In genomic region chr4:127930175-127930574, GRCh38 we compare ENCODE assay signal across 23 cellular contexts. TPM values are rescaled to one million over a fixed set of nuclear protein-coding genes. Genes with fewer than 3 reads are reported as not detected.
DNase-seq lines count a peak whose midpoint lies in the region; ATAC-seq, FAIRE-seq and TF ChIP-seq lines count a peak whose summit lies in the region.
"Had no signal": no experiment of that assay in that cellular context is flagged by ENCODE, and none has a peak within 500 bp of the region (broad histone marks: within the 10 kb centered on the region; RNA-seq: fewer than 3 reads in every experiment).

No MANE protein-coding gene starts in this region.

- no peak overlapping the region for H3K4me3 Mint-ChIP-seq in progenitor cell of endocrine pancreas (ENCODE audit: low read depth)
- H3K4me3 Mint-ChIP-seq: B cell; CD4-positive, alpha-beta T cell; CD8-positive, alpha-beta T cell had no signal

- no peak overlapping the region for H3K4me3 ChIP-seq in K562
- H3K4me3 ChIP-seq: A549; BLaER1 treated with 17β-estradiol and CSF1 and Interleukin-3, amounts not matched to agents 10 nM and 100 nM; GM12878 had no signal

- H4K20me1 ChIP-seq in K562 (replicated peaks; ENCODE audit: control insufficient read depth, insufficient read depth, low read length) = no peaks in the 10 kb centered on the region
- H4K20me1 ChIP-seq: BLaER1 treated with 17β-estradiol and CSF1 and Interleukin-3, amounts not matched to agents 10 nM and 100 nM had no signal

- BruUV-seq in K562 (replicated peaks; lab: Mats Ljungman, UMichigan) = no TSS peak

- H3K4me1 ChIP-seq in K562 (replicated peaks in 1 of 2; ENCODE audit: control insufficient read depth in 2 of 2, insufficient read depth in 2 of 2, low read length in 2 of 2) = no peaks in the 10 kb centered on the region
- H3K4me1 ChIP-seq: A549; BLaER1 treated with 17β-estradiol and CSF1 and Interleukin-3, amounts not matched to agents 10 nM and 100 nM; Caco-2 had no signal

- POLR2A ChIA-PET in K562 (lab: Yijun Ruan, JAX) = no interaction called here

- H3K36me3 Mint-ChIP-seq in progenitor cell of endocrine pancreas (ENCODE audit: insufficient read depth) = peaks cover 14% of the 10 kb centered on the region

- H3K27ac Mint-ChIP-seq in progenitor cell of endocrine pancreas = peak overlapping the region; percentile 41
- H3K27ac Mint-ChIP-seq: B cell; CD4-positive, alpha-beta T cell; CD8-positive, alpha-beta T cell had no signal

- WGBS in K562 (ENCODE audit: insufficient coverage, low coverage, missing lambda C conversion rate) = 88% methylated on average over 1 of the region's 1 CpG

- no peaks in the 10 kb centered on the region for H3K79me2 ChIP-seq in K562 (ENCODE audit: control insufficient read depth, insufficient read depth, low read length)

- DNase-seq in K562 (ENCODE audit: extremely low read depth in 1 of 4, low spot score in 3 of 4) = no peak
- DNase-seq in progenitor cell of endocrine pancreas (ENCODE audit: low spot score, unreplicated experiment) = no peak
- DNase-seq in hypothalamus (lab: John Stamatoyannopoulos, UW) = no peak
- no peak for DNase-seq in RKO (ENCODE audit: low spot score)
- no peak for DNase-seq in KBM-7
- DNase-seq: 8988T; AML-193; Caco-2; Calu3; CD4-positive, alpha-beta T cell; CD8-positive, alpha-beta T cell; DMS79 treated with DMSO at 0.1 percent for 48 hours; GDM1 had no signal

- no peaks in the 10 kb centered on the region for H3K9me3 ChIP-seq in K562 (replicated peaks; ENCODE audit: control insufficient read depth, insufficient read depth, low read depth, low read length)
- H3K9me3 ChIP-seq: A549, Caco-2 had no signal

- peaks cover 2% of the 10 kb centered on the region for H3K9me3 Mint-ChIP-seq in progenitor cell of endocrine pancreas (ENCODE audit: low read depth)
- H3K9me3 Mint-ChIP-seq: CD8-positive, alpha-beta T cell had no signal

- no peak overlapping the region for H3K27ac ChIP-seq in K562 (ENCODE audit: extremely low read depth, low read depth, low read length)
- H3K27ac ChIP-seq: A549; BLaER1 treated with 17β-estradiol and CSF1 and Interleukin-3, amounts not matched to agents 10 nM and 100 nM; C4-2B had no signal

- TF ChIP-seq EP300 in K562 (IDR thresholded peaks at IDR 0.05; ENCODE audit: low read length) = no peak

- H3K36me3 ChIP-seq in K562 (ENCODE audit: control insufficient read depth, insufficient read depth, low read length) = peaks cover 10% of the 10 kb centered on the region; the same call in 1 of the 3 replicates

- in situ Hi-C loops in K562 (cut with MboI) (no loop called here), KBM-7 (cut with MboI; ENCODE audit: low pct_unique_long_range_greater_than_20kb, low sequenced_read_pairs) (no loop called here)

- H3K9ac ChIP-seq in K562 (ENCODE audit: insufficient read depth in 1 of 2, low read depth in 2 of 2, low read length in 2 of 2) = no peak overlapping the region
- H3K9ac ChIP-seq: BLaER1 treated with 17β-estradiol and CSF1 and Interleukin-3, amounts not matched to agents 10 nM and 100 nM had no signal

- H3K4me2 ChIP-seq in K562 (ENCODE audit: insufficient read depth, low read length) = no peak overlapping the region
- H3K4me2 ChIP-seq: A549; BLaER1 treated with 17β-estradiol and CSF1 and Interleukin-3, amounts not matched to agents 10 nM and 100 nM had no signal

- no peaks in the 10 kb centered on the region for H3K27me3 Mint-ChIP-seq in progenitor cell of endocrine pancreas
- H3K27me3 Mint-ChIP-seq: B cell; CD4-positive, alpha-beta T cell had no signal

- CTCF ChIA-PET in K562 (lab: Yijun Ruan, JAX; ENCODE audit: low intra/inter-chr PET ratio) = no interaction called here

- FAIRE-seq in G401.6 (lab: Jason Lieb, UNC) (peak; percentile 75), K562 (lab: Jason Lieb, UNC) (no peak)
- FAIRE-seq: A549, D721Med, GM12878, GM12892, GM18507 had no signal

- no peak for TF ChIP-seq POLR2A in K562 (conservative IDR thresholded peaks at IDR 0.05)

- no peak for TF ChIP-seq RAD21 in K562 (CRISPR knock-in tag; conservative IDR thresholded peaks at IDR 0.05 in 1 of 2, IDR thresholded peaks at IDR 0.05 in 1 of 2)

- TF ChIP-seq CTCF in K562 (IDR thresholded peaks at IDR 0.05 in 2 of 3, conservative IDR thresholded peaks at IDR 0.05 in 1 of 3; ENCODE audit: insufficient read depth in 2 of 3, low read depth in 1 of 3, low read length in 3 of 3) (no peak), progenitor cell of endocrine pancreas (IDR thresholded peaks at IDR 0.05; ENCODE audit: unreplicated experiment) (no peak)

- H3K9me1 ChIP-seq in K562 (ENCODE audit: control insufficient read depth, insufficient read depth, low read length) = no peaks in the 10 kb centered on the region

- H2AFZ ChIP-seq in K562 (ENCODE audit: low read depth, low read length) = no peak overlapping the region

- intact Hi-C loops in K562 (cut with micrococcal nuclease) = no loop called here

- ATAC-seq in K562 (no peak), GM21526 (IDR thresholded peaks at IDR 0.05; ENCODE audit: low FRiP score, unreplicated experiment) (no peak)
- ATAC-seq: A549; CD8-positive, alpha-beta T cell; GM12878 had no signal

- H3K4me1 Mint-ChIP-seq in progenitor cell of endocrine pancreas (ENCODE audit: low read depth) = no peaks in the 10 kb centered on the region
- H3K4me1 Mint-ChIP-seq: B cell had no signal

- H3K27me3 ChIP-seq in K562 (ENCODE audit: control insufficient read depth in 2 of 2, insufficient read depth in 2 of 2, low read length in 2 of 2) = no peaks in the 10 kb centered on the region
- H3K27me3 ChIP-seq: BLaER1 treated with 17β-estradiol and CSF1 and Interleukin-3, amounts not matched to agents 10 nM and 100 nM had no signal

TF ChIP-seq in K562, 482 proteins besides CTCF, POLR2A, EP300 and RAD21 (continues in another document):
- peak; percentile 61 for TF ChIP-seq CEBPB (tag; IDR thresholded peaks at IDR 0.05)

RNA-seq across cellular contexts. Expression of gene MFSD8, which starts 34.8 kb away (rescaled TPM):
- 70.1 and 143 TPM in 2 replicates for total RNA-seq in K562 (2011; cell fraction: chromatin; rRNA removed; ENCODE audit: low replicate concordance)
- total RNA-seq in K562 (2011; cell fraction: nucleolus; rRNA removed) = 30.9 and 40.9 TPM in 2 replicates
- total RNA-seq in K562 (2011; cell fraction: nucleoplasm; rRNA removed) = 60.1 and 88.7 TPM in 2 replicates
- 7.0 and 14.2 TPM in 2 replicates for total RNA-seq in K562 (2014; rRNA removed)
- total RNA-seq in K562 (2014; rRNA removed; fragmentation: Illumina TruSeq; extraction: Trizol) = 20.9 and 24.0 TPM in 2 replicates
- total RNA-seq in K562 (2015; rRNA removed; fragmentation: Illumina TruSeq; extraction: Trizol) = 16.5 and 18.7 TPM in 2 replicates
- 16.2 and 17.8 TPM in 2 replicates for total RNA-seq in K562 (2021)
- polyA plus RNA-seq in K562 (2011; rRNA removed) = 24.8 and 27.2 TPM in 2 replicates
- 5.3 and 11.6 TPM in 2 replicates for polyA plus RNA-seq in K562 (2011; cell fraction: cytosol; rRNA removed)
- polyA plus RNA-seq in K562 (2011; cell fraction: nucleus; rRNA removed) = 30.1 and 48.0 TPM in 2 replicates
- polyA plus RNA-seq in K562 (2012) = 7.0 and 10.0 TPM in 2 replicates
- polyA plus RNA-seq in K562 (2014; fragmentation: Illumina TruSeq; extraction: Trizol) = 11.5 and 11.9 TPM in 2 replicates
- polyA plus RNA-seq in K562 (2014; fragmentation: Nextera tagmentation; extraction: Ambion mirVana) = 10 to 100 TPM; 25.2 to 25.4 TPM
- polyA plus RNA-seq in K562 (2014; rRNA removed) = 13.4 and 16.6 TPM in 2 replicates
- polyA minus RNA-seq in K562 (2011; rRNA and poly(A)+ RNA removed) = 42.3 and 46.5 TPM in 2 replicates
- 7.5 and 12.7 TPM in 2 replicates for polyA minus RNA-seq in K562 (2011; cell fraction: cytosol; rRNA and poly(A)+ RNA removed)
- 26.8 and 36.1 TPM in 2 replicates for polyA minus RNA-seq in K562 (2011; cell fraction: nucleus; rRNA and poly(A)+ RNA removed)
- 28.7 and 32.6 TPM in 2 replicates for total RNA-seq in progenitor cell of endocrine pancreas

RNA-seq across cellular contexts. Expression of gene ABHD18, which starts 35.0 kb away (rescaled TPM):
- total RNA-seq in K562 (2011; cell fraction: chromatin; rRNA removed; ENCODE audit: low replicate concordance) = 18.4 and 36.0 TPM in 2 replicates
- total RNA-seq in K562 (2011; cell fraction: nucleolus; rRNA removed) = 9.3 and 9.5 TPM in 2 replicates
- 17.0 and 26.9 TPM in 2 replicates for total RNA-seq in K562 (2011; cell fraction: nucleoplasm; rRNA removed)
- 7.8 and 11.0 TPM in 2 replicates for total RNA-seq in K562 (2014; rRNA removed)
- total RNA-seq in K562 (2014; rRNA removed; fragmentation: Illumina TruSeq; extraction: Trizol) = 20.3 and 23.6 TPM in 2 replicates
- total RNA-seq in K562 (2015; rRNA removed; fragmentation: Illumina TruSeq; extraction: Trizol) = 21.8 and 25.0 TPM in 2 replicates
- 17.7 and 19.1 TPM in 2 replicates for total RNA-seq in K562 (2021)
- 12.6 and 16.0 TPM in 2 replicates for polyA plus RNA-seq in K562 (2011; rRNA removed)
- polyA plus RNA-seq in K562 (2011; cell fraction: cytosol; rRNA removed) = 3.1 and 5.1 TPM in 2 replicates
- 9.5 and 10.7 TPM in 2 replicates for polyA plus RNA-seq in K562 (2011; cell fraction: nucleus; rRNA removed)
- polyA plus RNA-seq in K562 (2012) = 9.3 and 11.6 TPM in 2 replicates
- 17.7 and 22.6 TPM in 2 replicates for polyA plus RNA-seq in K562 (2014; fragmentation: Illumina TruSeq; extraction: Trizol)
- polyA plus RNA-seq in K562 (2014; fragmentation: Nextera tagmentation; extraction: Ambion mirVana) = 1 to 10 TPM; 6.1 to 6.9 TPM
- polyA plus RNA-seq in K562 (2014; rRNA removed) = 10.9 and 14.4 TPM in 2 replicates
- 18.0 and 22.9 TPM in 2 replicates for polyA minus RNA-seq in K562 (2011; rRNA and poly(A)+ RNA removed)
- 8.8 and 16.7 TPM in 2 replicates for polyA minus RNA-seq in K562 (2011; cell fraction: cytosol; rRNA and poly(A)+ RNA removed)
- 11.8 and 18.7 TPM in 2 replicates for polyA minus RNA-seq in K562 (2011; cell fraction: nucleus; rRNA and poly(A)+ RNA removed)
- total RNA-seq in progenitor cell of endocrine pancreas = 19.4 and 19.9 TPM in 2 replicates

RNA-seq across cellular contexts. Expression of gene PLK4, which starts 49.5 kb away (rescaled TPM):
- total RNA-seq in K562 (2011; cell fraction: chromatin; rRNA removed; ENCODE audit: low replicate concordance) = 40.2 and 172 TPM in 2 replicates
- 22.8 and 32.2 TPM in 2 replicates for total RNA-seq in K562 (2011; cell fraction: nucleolus; rRNA removed)
- total RNA-seq in K562 (2011; cell fraction: nucleoplasm; rRNA removed) = 38.0 and 43.7 TPM in 2 replicates
- total RNA-seq in K562 (2014; rRNA removed) = 48.7 and 54.3 TPM in 2 replicates
- total RNA-seq in K562 (2014; rRNA removed; fragmentation: Illumina TruSeq; extraction: Trizol) = 55.0 and 60.6 TPM in 2 replicates
- total RNA-seq in K562 (2015; rRNA removed; fragmentation: Illumina TruSeq; extraction: Trizol) = 49.1 and 53.6 TPM in 2 replicates
- total RNA-seq in K562 (2021) = 41.3 and 46.8 TPM in 2 replicates
- 75.0 and 95.3 TPM in 2 replicates for polyA plus RNA-seq in K562 (2011; rRNA removed)
- polyA plus RNA-seq in K562 (2011; cell fraction: cytosol; rRNA removed) = 13.9 and 28.8 TPM in 2 replicates
- polyA plus RNA-seq in K562 (2011; cell fraction: nucleus; rRNA removed) = 113 and 177 TPM in 2 replicates
- polyA plus RNA-seq in K562 (2012) = 24.9 and 27.7 TPM in 2 replicates
- polyA plus RNA-seq in K562 (2014; fragmentation: Illumina TruSeq; extraction: Trizol) = 56.8 and 61.7 TPM in 2 replicates
- polyA plus RNA-seq in K562 (2014; fragmentation: Nextera tagmentation; extraction: Ambion mirVana) = 10 to 100 TPM; 16.2 to 27.4 TPM
- 72.0 and 93.8 TPM in 2 replicates for polyA plus RNA-seq in K562 (2014; rRNA removed)
- 70.6 and 87.8 TPM in 2 replicates for polyA minus RNA-seq in K562 (2011; rRNA and poly(A)+ RNA removed)
- 17.6 and 19.2 TPM in 2 replicates for polyA minus RNA-seq in K562 (2011; cell fraction: cytosol; rRNA and poly(A)+ RNA removed)
- polyA minus RNA-seq in K562 (2011; cell fraction: nucleus; rRNA and poly(A)+ RNA removed) = 45.9 and 88.3 TPM in 2 replicates
- total RNA-seq in progenitor cell of endocrine pancreas = 21.7 and 24.7 TPM in 2 replicates
